Comparison of ENCODE assay signal across 8 cellular contexts in genomic region chr17:81393684-81394376, GRCh38. TPM values are rescaled to one million over a fixed set of nuclear protein-coding genes. Genes with fewer than 3 reads are reported as not detected.
DNase-seq lines count a peak whose midpoint lies in the region; ATAC-seq and TF ChIP-seq lines count a peak whose summit lies in the region.

No MANE protein-coding gene starts in this region.

- H3K36me3 ChIP-seq in breast epithelium = no peaks in the 10 kb centered on the region
- H3K36me3 ChIP-seq in iPS-18a (ENCODE audit: control insufficient read depth, low read depth, low read length) = no peaks in the 10 kb centered on the region

- intact Hi-C loops in breast epithelium (cut with DNase I; ENCODE audit: low total_unique reads) = loop anchor here (2.0 kb wide), 2 partner anchors 55 to 89 kb away; no protein-coding TSS in a partner anchor

- DNase-seq in NCI-H1048 (lab: John Stamatoyannopoulos, UW) (peak; percentile 99), SK-MEL-5 (ENCODE audit: low read depth, low spot score) (peak; percentile 100), breast epithelium (ENCODE audit: low spot score in 2 of 2) (peak; percentile 100), retinal pigment epithelial cell (ENCODE audit: low read depth) (peak; percentile 97)

- ATAC-seq in HG03469 (IDR thresholded peaks at IDR 0.05; ENCODE audit: unreplicated experiment) (no peak), GM21528 (IDR thresholded peaks at IDR 0.05; ENCODE audit: low FRiP score, unreplicated experiment) (no peak)

- peak overlapping the region; percentile 14 for H3K9ac ChIP-seq in iPS-18a (ENCODE audit: low read length)

- peak overlapping the region; percentile 46 for H3K4me3 ChIP-seq in GM08714 (ENCODE audit: low read length)
- H3K4me3 ChIP-seq in breast epithelium = peak overlapping the region; percentile 60 to 90 (median 82)
- peak overlapping the region; percentile 48 for H3K4me3 ChIP-seq in iPS-18a (ENCODE audit: low read length)
- peak overlapping the region; percentile 54 for H3K4me3 ChIP-seq in retinal pigment epithelial cell (ENCODE audit: low read length)

- TF ChIP-seq POLR2A in breast epithelium (IDR thresholded peaks at IDR 0.05) = peak; percentile 76

- H3K27ac ChIP-seq in breast epithelium = peak overlapping the region; percentile 96
- H3K27ac ChIP-seq in iPS-18a (ENCODE audit: low read length) = no peak overlapping the region

- H3K4me1 ChIP-seq in breast epithelium (peaks cover 7% of the 10 kb centered on the region in 2 donors), iPS-18a (ENCODE audit: control insufficient read depth, low read depth, low read length) (peaks cover 33% of the 10 kb centered on the region)

- H3K9me3 ChIP-seq in breast epithelium (no peaks in the 10 kb centered on the region), iPS-18a (ENCODE audit: control insufficient read depth, low read depth, low read length) (no peaks in the 10 kb centered on the region)

- H3K27me3 ChIP-seq in breast epithelium = no peaks in the 10 kb centered on the region
- peaks cover 76% of the 10 kb centered on the region for H3K27me3 ChIP-seq in iPS-18a (ENCODE audit: control insufficient read depth, insufficient read depth, low read length)

- in situ Hi-C loops in SK-MEL-5 (cut with HindIII; ENCODE audit: low pct_unique_long_range_greater_than_20kb, low sequenced_read_pairs) = loop anchor here (10.0 kb wide), 1 partner anchor 121 kb away; the partner anchor contains the start of gene ACTG1

- TF ChIP-seq CTCF in breast epithelium (IDR thresholded peaks at IDR 0.05) (peak in 2 of 3 donors; percentile 4 to 11), retinal pigment epithelial cell (conservative IDR thresholded peaks at IDR 0.05; ENCODE audit: low read depth, low read length) (no peak)

RNA-seq across cellular contexts. Expression of gene BAHCC1, which starts 1.4 kb away (rescaled TPM):
- total RNA-seq in SK-MEL-5 (2014; rRNA removed; shearing (Covaris generic)) = 15.4 and 19.1 TPM in 2 replicates
- polyA plus RNA-seq in SK-MEL-5 (2015; cell fraction: cytosol; rRNA removed) = 64.9 and 83.0 TPM in 2 replicates
- polyA plus RNA-seq in SK-MEL-5 (2015; cell fraction: nucleus; rRNA removed) = 202 and 203 TPM in 2 replicates
- 10 to 100 TPM in 2 of 3 donors, 1 to 10 TPM in 1; 7.4 to 17.0 (median 11.7) TPM for total RNA-seq in breast epithelium
